39 cellular contexts compared by ENCODE assay signal in genomic region chrX:111318901-111319300, GRCh38. TPM values are rescaled to one million over a fixed set of nuclear protein-coding genes. Genes with fewer than 3 reads are reported as not detected.
"Had no signal": no experiment of that assay in that cellular context is flagged by ENCODE, and none has a peak within 500 bp of the region (broad histone marks: within the 10 kb centered on the region; RNA-seq: fewer than 3 reads in every experiment).

No MANE protein-coding gene starts in this region.

- H3K4me3 ChIP-seq: MG63 had no signal

- H3K9ac ChIP-seq: KMS-11 had no signal

- H3K9me3 ChIP-seq: MG63 had no signal

- H3K36me3 ChIP-seq: MG63 had no signal

- H3K27me3 ChIP-seq: MG63 had no signal

- H3K27ac ChIP-seq: KMS-11 had no signal

- DNase-seq: Karpas-422, Kasumi-1, KG1, MG63, MM.1S, MV-4-11, NCI-H1048, NCI-H1092, NCI-H1092 treated with DMSO at 0.1 percent for 48 hours, NCI-H1105, NCI-H1105 treated with DMSO at 0.1 percent for 48 hours, NCI-H1417, NCI-H1417 treated with DMSO at 0.1 percent for 48 hours, NCI-H1436, NCI-H1436 treated with DMSO at 0.1 percent for 48 hours, NCI-H146, NCI-H1694, NCI-H1694 treated with DMSO at 0.1 percent for 48 hours, NCI-H187, NCI-H187 treated with DMSO at 0.1 percent for 48 hours, NCI-H1930, NCI-H2029, NCI-H2029 treated with DMSO at 0.1 percent for 48 hours, NCI-H2081, NCI-H2081 treated with DMSO at 0.1 percent for 48 hours, NCI-H2107, NCI-H2171, NCI-H2171 treated with DMSO at 0.1 percent for 48 hours, NCI-H2227 treated with DMSO at 0.1 percent for 48 hours, NCI-H226, NCI-H345, NCI-H446, NCI-H446 treated with DMSO at 0.1 percent for 48 hours, NCI-H510A, NCI-H510A treated with DMSO at 0.1 percent for 48 hours, NCI-H524 had no signal

- H3K4me2 ChIP-seq: KMS-11 had no signal

RNA-seq across cellular contexts. Expression of gene CAPN6, which starts 48.6 kb away (rescaled TPM):
- total RNA-seq: LHCN-M2, M059J had no signal
